In genomic region chr12:54569072-54569471, GRCh38 we compare ENCODE assay signal across 8 cellular contexts. TPM values are rescaled to one million over a fixed set of nuclear protein-coding genes. Genes with fewer than 3 reads are reported as not detected.
"Had no signal": no experiment of that assay in that cellular context is flagged by ENCODE, and none has a peak within 500 bp of the region (broad histone marks: within the 10 kb centered on the region; RNA-seq: fewer than 3 reads in every experiment).

No MANE protein-coding gene starts in this region.

- ATAC-seq: GM23338, HCT116, K562 had no signal

- H3K9me3 Mint-ChIP-seq: GM23338 had no signal

- H3K27ac Mint-ChIP-seq: GM23338 had no signal

- H3K36me3 ChIP-seq: HAP-1 had no signal

- H3K4me3 Mint-ChIP-seq: GM23338 had no signal

- DNase-seq: H7, IMR-90, KG1 had no signal

- H2AFZ ChIP-seq: GM23338 had no signal

- H3K4me2 ChIP-seq: GM23338 had no signal

- H3K4me3 ChIP-seq: GM23338, HAP-1, K562 had no signal

- H3K9me3 ChIP-seq: HAP-1 had no signal

RNA-seq across cellular contexts. Expression of gene PPP1R1A, which starts 19.4 kb away (rescaled TPM):
- total RNA-seq: HT-29, IMR-90, K562 had no signal
- polyA plus RNA-seq: IMR-90, K562 had no signal

RNA-seq across cellular contexts. Expression of gene PDE1B, which starts 19.7 kb away (rescaled TPM):
- total RNA-seq: HT-29, IMR-90 had no signal
- polyA plus RNA-seq: IMR-90 had no signal
